Comparison of ENCODE assay signal across 29 cellular contexts in genomic region chr4:45554423-45554822, GRCh38.
A peak's percentile ranks its signal among the peaks of the same experiment; 100 is the strongest.
DNase-seq lines count a peak whose midpoint lies in the region; TF ChIP-seq lines count a peak whose summit lies in the region.
"Had no signal": no experiment of that assay in that cellular context is flagged by ENCODE, and none has a peak within 500 bp of the region (broad histone marks: within the 10 kb centered on the region; RNA-seq: fewer than 3 reads in every experiment).

No MANE protein-coding gene starts in this region.

- H3K9me3 Mint-ChIP-seq in CD14-positive monocyte = peaks cover 0 to 5% (median 0%) of the 10 kb centered on the region in 7 donors

- H4K20me1 ChIP-seq in mammary epithelial cell (ENCODE audit: insufficient read depth, low read length) = no peaks in the 10 kb centered on the region

- intact Hi-C loops in mammary epithelial cell (cut with micrococcal nuclease) (loop anchor here (5.0 kb wide), 1 partner anchor 718 kb away; no protein-coding TSS in a partner anchor), CD14-positive monocyte (cut with micrococcal nuclease) (no loop called here)

- peak; percentile 39 for DNase-seq in H4 (ENCODE audit: low spot score)
- peak; percentile 7 for DNase-seq in MG63
- DNase-seq in mammary epithelial cell = peak; percentile 11
- DNase-seq in non-pigmented ciliary epithelial cell (ENCODE audit: low read depth) = peak; percentile 30
- DNase-seq in kidney glomerular epithelial cell (lab: John Stamatoyannopoulos, UW) = no peak
- DNase-seq in dedifferentiated amniotic fluid mesenchymal stem cell (ENCODE audit: extremely low spot score) = no peak
- DNase-seq in CD14-positive monocyte (ENCODE audit: low spot score) = no peak
- DNase-seq: activated CD4-positive, alpha-beta T cell treated with anti-CD3 and anti-CD28 coated beads for 36 hours; activated CD8-positive, alpha-beta T cell treated with anti-CD3 and anti-CD28 coated beads, Interleukin-2, amount 10 ng/mL, durations not matched to agents 7 days and 5 days; activated naive CD4-positive, alpha-beta T cell treated with anti-CD3 and anti-CD28 coated beads, Interleukin-2, amount 10 ng/mL, durations not matched to agents 7 days and 5 days; CD4-positive, CD25-positive, alpha-beta regulatory T cell; DND-41; GF-D8; Karpas-422; mucosa of descending colon; MV-4-11; natural killer cell; NCI-H1436 treated with DMSO at 0.1 percent for 48 hours; NCI-H2107; NCI-H82; occipital lobe; sigmoid colon; stimulated activated CD4-positive, alpha-beta T cell treated with anti-CD3 and anti-CD28 coated beads, Interleukin-4, amount 100 ng/mL, for 24 hours; T-helper 2 cell had no signal

- no peak overlapping the region for H3K4me2 ChIP-seq in mammary epithelial cell (ENCODE audit: insufficient read depth, low read depth, low read length)

- H3K79me2 ChIP-seq in mammary epithelial cell (ENCODE audit: insufficient read depth, low read length) = no peaks in the 10 kb centered on the region

- in situ Hi-C loops in mammary epithelial cell (cut with MboI; ENCODE audit: low sequenced_read_pairs in 2 of 2) = no loop called here

- no peak overlapping the region for H3K9ac ChIP-seq in mammary epithelial cell (ENCODE audit: insufficient read depth, low read length)

- no peak for TF ChIP-seq CTCF in mammary epithelial cell (conservative IDR thresholded peaks at IDR 0.05 in 1 of 2, IDR thresholded peaks at IDR 0.05 in 1 of 2; ENCODE audit: extremely low read depth in 1 of 2, insufficient read depth in 1 of 2, low read depth in 1 of 2, low read length in 2 of 2)
- no peak for TF ChIP-seq CTCF in CD14-positive monocyte (IDR thresholded peaks at IDR 0.05)

- no peaks in the 10 kb centered on the region for H3K36me3 Mint-ChIP-seq in CD14-positive monocyte
- H3K36me3 Mint-ChIP-seq: activated naive CD4-positive, alpha-beta T cell treated with anti-CD3 and anti-CD28 coated beads, Interleukin-2, amount 10 ng/mL, durations not matched to agents 7 days and 5 days; CD4-positive, CD25-positive, alpha-beta regulatory T cell had no signal

- H3K9me3 ChIP-seq in MG63 (no peaks in the 10 kb centered on the region), mammary epithelial cell (replicated peaks; ENCODE audit: insufficient read depth, low read length) (no peaks in the 10 kb centered on the region)
- H3K9me3 ChIP-seq: adrenal gland, mucosa of descending colon, prostate gland, sigmoid colon, tibial nerve had no signal

- no peaks in the 10 kb centered on the region for H3K36me3 ChIP-seq in MG63
- no peaks in the 10 kb centered on the region for H3K36me3 ChIP-seq in mammary epithelial cell (ENCODE audit: insufficient read depth, low read length)
- H3K36me3 ChIP-seq: adrenal gland, prostate gland, sigmoid colon, tibial nerve had no signal

- H3K27me3 ChIP-seq in MG63 = no peaks in the 10 kb centered on the region
- H3K27me3 ChIP-seq in mammary epithelial cell (ENCODE audit: insufficient read depth, low read length) = no peaks in the 10 kb centered on the region
- H3K27me3 ChIP-seq: adrenal gland, sigmoid colon, tibial nerve had no signal

- H3K4me3 ChIP-seq in MG63 (no peak overlapping the region), mammary epithelial cell (replicated peaks in 1 of 3; ENCODE audit: insufficient read depth in 1 of 3, low read depth in 2 of 3, low read length in 3 of 3) (no peak overlapping the region)
- H3K4me3 ChIP-seq: adrenal gland, lung, mucosa of descending colon, prostate gland, sigmoid colon, tibial nerve had no signal

- H3K27ac ChIP-seq in mammary epithelial cell (ENCODE audit: insufficient read depth, low read depth, low read length) = no peak overlapping the region
- H3K27ac ChIP-seq: adrenal gland, HL-60, prostate gland, sigmoid colon, tibial nerve had no signal

- H3K4me1 Mint-ChIP-seq in CD14-positive monocyte = no peaks in the 10 kb centered on the region
- H3K4me1 Mint-ChIP-seq: activated CD4-positive, alpha-beta T cell treated with anti-CD3 and anti-CD28 coated beads for 36 hours; activated naive CD4-positive, alpha-beta T cell treated with anti-CD3 and anti-CD28 coated beads, Interleukin-2, amount 10 ng/mL, durations not matched to agents 7 days and 5 days; CD4-positive, CD25-positive, alpha-beta regulatory T cell; natural killer cell had no signal

- WGBS in mammary epithelial cell (ENCODE audit: low coverage, missing lambda C conversion rate) = 0% methylated on average over 1 of the region's 1 CpG

- no TSS peak for BruUV-seq in mammary epithelial cell (replicated peaks; lab: Mats Ljungman, UMichigan)

- CTCF ChIA-PET in mammary epithelial cell (lab: Charles Lee; ENCODE audit: low non-redundant PET) = no interaction called here

- no peak overlapping the region for H2AFZ ChIP-seq in mammary epithelial cell (ENCODE audit: low read depth, low read length)

- H3K27me3 Mint-ChIP-seq in CD14-positive monocyte (ENCODE audit: low read depth in 3 of 3) = no peaks in the 10 kb centered on the region
- H3K27me3 Mint-ChIP-seq: activated CD4-positive, alpha-beta T cell treated with anti-CD3 and anti-CD28 coated beads for 36 hours; activated naive CD4-positive, alpha-beta T cell treated with anti-CD3 and anti-CD28 coated beads, Interleukin-2, amount 10 ng/mL, durations not matched to agents 7 days and 5 days; CD4-positive, CD25-positive, alpha-beta regulatory T cell had no signal

- H3K27ac Mint-ChIP-seq in CD14-positive monocyte = no peak overlapping the region
- H3K27ac Mint-ChIP-seq: activated CD4-positive, alpha-beta T cell treated with anti-CD3 and anti-CD28 coated beads for 36 hours; activated CD8-positive, alpha-beta T cell treated with anti-CD3 and anti-CD28 coated beads, Interleukin-2, amount 10 ng/mL, durations not matched to agents 7 days and 5 days; activated naive CD4-positive, alpha-beta T cell treated with anti-CD3 and anti-CD28 coated beads, Interleukin-2, amount 10 ng/mL, durations not matched to agents 7 days and 5 days; CD4-positive, CD25-positive, alpha-beta regulatory T cell; natural killer cell had no signal

- H3K4me3 Mint-ChIP-seq in CD14-positive monocyte = no peak overlapping the region
- H3K4me3 Mint-ChIP-seq: activated CD4-positive, alpha-beta T cell treated with anti-CD3 and anti-CD28 coated beads for 36 hours; activated CD8-positive, alpha-beta T cell treated with anti-CD3 and anti-CD28 coated beads, Interleukin-2, amount 10 ng/mL, durations not matched to agents 7 days and 5 days; activated naive CD4-positive, alpha-beta T cell treated with anti-CD3 and anti-CD28 coated beads, Interleukin-2, amount 10 ng/mL, durations not matched to agents 7 days and 5 days; CD4-positive, CD25-positive, alpha-beta regulatory T cell; natural killer cell had no signal

- H3K4me1 ChIP-seq in mammary epithelial cell (ENCODE audit: insufficient read depth, low read length) = no peaks in the 10 kb centered on the region
- H3K4me1 ChIP-seq: adrenal gland, prostate gland, tibial nerve had no signal

- dilution Hi-C loops in mammary epithelial cell (cut with HindIII; ENCODE audit: low sequenced_read_pairs) = loop anchor here (5.0 kb wide), 1 partner anchor 33 kb away; no protein-coding TSS in a partner anchor

Comparison
In these comparisons a context has a peak if more than half of its experiments do, and no peak if none do; other contexts are left out.
1. DNase-seq: peak in H4 (single experiment), MG63 (single experiment), mammary epithelial cell (single experiment) and non-pigmented ciliary epithelial cell (single experiment); none in kidney glomerular epithelial cell (single experiment), dedifferentiated amniotic fluid mesenchymal stem cell (single experiment) and CD14-positive monocyte (single experiment).